In the genomic region with DNA sequence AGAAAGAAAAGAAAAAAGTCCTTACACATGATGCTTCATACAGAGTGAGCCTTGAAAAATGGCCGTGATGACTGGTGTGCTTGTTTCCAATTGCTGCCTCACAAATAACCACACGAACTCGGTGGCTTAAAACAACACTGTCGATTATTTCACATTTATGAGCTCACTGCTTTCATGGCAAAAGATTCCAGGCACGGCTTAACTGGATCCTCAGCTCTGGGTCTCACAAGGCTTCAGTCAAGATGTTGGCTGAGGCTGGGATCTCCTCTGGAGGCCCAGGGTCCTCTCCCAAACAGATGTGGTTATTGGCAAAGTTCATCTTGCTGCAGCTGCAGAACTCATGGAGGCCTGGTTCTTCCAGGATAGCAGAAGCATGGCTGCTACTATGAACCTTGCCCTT, we compare ENCODE assay signal across 8 cellular contexts.
"Had no signal": no experiment of that assay in that cellular context is flagged by ENCODE, and none has a peak within 500 bp of the region (broad histone marks: within the 10 kb centered on the region; RNA-seq: fewer than 3 reads in every experiment).

No MANE protein-coding gene starts in this region.

- FAIRE-seq: G401.6, GM12878, GM12891, GM12892, GM18507, GM19239 had no signal

- ATAC-seq: GM12878 had no signal

- DNase-seq: GDM1, GF-D8 had no signal

- H3K4me3 ChIP-seq: GM12878 had no signal
